In the genomic region with DNA sequence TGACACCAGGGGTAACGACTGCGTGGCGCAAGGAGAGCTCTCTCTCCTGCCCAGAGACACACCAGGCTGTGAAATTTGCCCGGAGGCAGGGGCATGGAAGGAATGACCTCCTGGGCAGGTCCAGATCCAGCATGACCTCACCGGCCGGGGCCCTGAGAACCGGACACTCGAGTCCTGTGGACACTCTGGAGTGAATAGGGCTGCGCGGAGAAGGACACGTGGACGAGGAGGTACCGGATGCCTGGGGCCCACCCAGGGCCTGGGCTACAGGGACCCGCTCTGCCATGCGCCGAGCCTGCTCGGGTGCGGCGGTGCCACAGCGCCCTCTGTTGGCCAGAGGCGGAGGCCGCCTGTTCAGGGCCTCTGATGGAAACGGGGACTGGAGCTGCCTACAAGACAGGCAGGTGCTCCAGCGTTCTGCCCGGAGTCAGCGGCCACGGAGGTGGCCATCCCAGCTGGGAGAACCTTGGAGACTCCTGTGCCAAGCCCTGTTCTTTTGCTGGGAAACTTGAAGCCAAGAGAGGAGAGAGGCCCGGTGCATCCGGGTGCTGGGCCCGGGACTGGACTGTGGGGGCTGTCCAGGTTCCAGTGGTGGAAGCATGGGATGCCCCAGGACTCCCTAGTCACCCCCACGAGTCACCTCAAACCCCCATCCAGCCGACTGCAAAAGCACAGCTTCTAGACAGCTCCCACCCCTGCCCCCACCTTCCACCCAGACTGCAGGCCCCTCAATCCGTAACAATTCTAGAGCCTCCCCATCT, we compare ENCODE assay signal across 8 cellular contexts. TPM values are rescaled to one million over a fixed set of nuclear protein-coding genes. Genes with fewer than 3 reads are reported as not detected.
DNase-seq lines count a peak whose midpoint lies in the region; ATAC-seq, FAIRE-seq and TF ChIP-seq lines count a peak whose summit lies in the region.

No MANE protein-coding gene starts in this region.

- H3F3A ChIP-seq in GM23248 (ENCODE audit: insufficient read depth) = no peaks in the 10 kb centered on the region

- H4K20me1 ChIP-seq in GM23248 (ENCODE audit: insufficient read depth) (no peaks in the 10 kb centered on the region), GM12878 (ENCODE audit: control insufficient read depth, insufficient read depth) (no peaks in the 10 kb centered on the region)

- H2AFZ ChIP-seq in GM23248 (peak overlapping the region; percentile 87), GM12878 (ENCODE audit: control insufficient read depth, low read depth, low read length) (peak overlapping the region; percentile 58)

- peak; percentile 47 for FAIRE-seq in GM12878 (lab: Jason Lieb, UNC)

- DNase-seq in AG09309 (ENCODE audit: low read depth) = no peak
- peak; percentile 73 for DNase-seq in GM23248
- peak; percentile 51 for DNase-seq in NCI-H2171 (lab: John Stamatoyannopoulos, UW)
- peak; percentile 81 for DNase-seq in UCSD-AML1 (lab: John Stamatoyannopoulos, UW; ENCODE audit: unreplicated experiment)
- no peak for DNase-seq in GM12878 (ENCODE audit: low read depth, low spot score)
- peak; percentile 77 to 83 (median 80) for DNase-seq in immature natural killer cell
- peak; percentile 65 to 82 for DNase-seq in stimulated activated CD4-positive, alpha-beta T cell treated with anti-CD3 and anti-CD28 coated beads, Interleukin-15, amount 100 ng/mL, for 1 hour (ENCODE audit: low read depth in 1 of 2, low spot score in 1 of 2)

- in situ Hi-C loops in GM23248 (cut with MboI) = loop anchor here (10.0 to 25.0 kb wide), 2 partner anchors 242 to 431 kb away; a partner anchor contains a TSS
- in situ Hi-C loops in GM12878 (cut with MboI) = loop anchor here (10.0 kb wide), 1 partner anchor 152 kb away; no protein-coding TSS in a partner anchor

- H3K4me2 ChIP-seq in GM23248 (ENCODE audit: unreplicated experiment) (peak overlapping the region; percentile 73), GM12878 (ENCODE audit: control insufficient read depth, insufficient read depth) (peak overlapping the region; percentile 60)

- H3K27me3 ChIP-seq in GM23248 (replicated peaks; ENCODE audit: insufficient read depth) (peaks cover 4% of the 10 kb centered on the region; the same call in 1 of the 2 replicates), GM12878 (replicated peaks in 1 of 2; ENCODE audit: control insufficient read depth in 2 of 2, insufficient read depth in 2 of 2, low read length in 1 of 2) (no peaks in the 10 kb centered on the region)

- H3K4me3 Mint-ChIP-seq in immature natural killer cell = no peak overlapping the region

- WGBS in GM23248 (ENCODE audit: low coverage in 1 of 2, low lambda C conversion rate in 2 of 2, missing lambda C conversion rate in 2 of 2), 2 experiments = 15% methylated on average over 30 to 31 of the region's 33 CpGs
- 20% methylated on average over 32 of the region's 33 CpGs for WGBS in GM12878 (ENCODE audit: insufficient coverage, insufficient replicate concordance, low lambda C conversion rate, missing lambda C conversion rate)

- peaks cover 14 to 20% of the 10 kb centered on the region in 2 donors for H3K4me1 Mint-ChIP-seq in immature natural killer cell

- RAD21 ChIA-PET in GM12878 (lab: Charles Lee; ENCODE audit: unreplicated experiment) = interaction anchor here (0.6 to 3.7 kb wide), 21 partner anchors 9 to 240 kb away, joined by 3 to 45 read pairs (median 3); a partner anchor contains a TSS

- no peak for TF ChIP-seq EP300 in GM12878 (IDR thresholded peaks at IDR 0.05; ENCODE audit: borderline replicate concordance in 1 of 2, control insufficient read depth in 1 of 2, low read depth in 2 of 2, low read length in 2 of 2)

- TF ChIP-seq CTCF in AG09309 (IDR thresholded peaks at IDR 0.05; ENCODE audit: control insufficient read depth, insufficient read depth, low read depth, low read length, missing control alignments) = peak; percentile 99
- TF ChIP-seq CTCF in GM12878 (IDR thresholded peaks at IDR 0.05 in 2 of 3, conservative IDR thresholded peaks at IDR 0.05 in 1 of 3; ENCODE audit: control insufficient read depth in 2 of 3, extremely low read depth in 1 of 3, insufficient read depth in 1 of 3, low read depth in 3 of 3, low read length in 3 of 3) = peak; percentile 95 to 97 (median 96); a peak in 5 of 6 replicates

- intact Hi-C loops in GM12878 (cut with micrococcal nuclease; ENCODE audit: unreplicated experiment) = loop anchor here (1.0 to 2.0 kb wide), 4 partner anchors 60 to 242 kb away; no protein-coding TSS in a partner anchor

- H3K4me3 ChIP-seq in AG09309 (ENCODE audit: control insufficient read depth, low read depth, low read length) (no peak overlapping the region), GM23248 (peak overlapping the region; percentile 33; the same call in 1 of the 2 replicates), GM12878 (no peak overlapping the region)

- H3K27me3 Mint-ChIP-seq in immature natural killer cell (ENCODE audit: low read depth in 3 of 3) = peaks cover 0 to 9% (median 4%) of the 10 kb centered on the region in 3 donors

- POLR2A ChIA-PET in GM12878 (lab: Charles Lee) = interaction anchor here (0.6 kb wide), 1 partner anchor 142 kb away, joined by 5 read pairs; no protein-coding TSS in a partner anchor

- peak; percentile 93 for TF ChIP-seq RAD21 in GM12878 (IDR thresholded peaks at IDR 0.05; ENCODE audit: insufficient read depth, low read depth, low read length)

- H3K9me3 Mint-ChIP-seq in immature natural killer cell = no peaks in the 10 kb centered on the region

- ATAC-seq in GM12878 = peak; percentile 99
- no peak for ATAC-seq in GM21526 (IDR thresholded peaks at IDR 0.05; ENCODE audit: low FRiP score, unreplicated experiment)

- H3K9me2 ChIP-seq in GM23248 (ENCODE audit: insufficient read depth) = no peaks in the 10 kb centered on the region

- SMC1A ChIA-PET in GM12878 (lab: Charles Lee; ENCODE audit: uncharacterized antibody, unreplicated experiment) = interaction anchor here (0.6 to 3.4 kb wide), 12 partner anchors 11 to 152 kb away, joined by 3 to 21 read pairs (median 4); no protein-coding TSS in a partner anchor

- H3K36me3 ChIP-seq in GM23248 (ENCODE audit: low read depth) (no peaks in the 10 kb centered on the region), GM12878 (ENCODE audit: control insufficient read depth in 2 of 2, insufficient read depth in 2 of 2, low read length in 1 of 2) (no peaks in the 10 kb centered on the region)

- H3K4me1 ChIP-seq in GM23248 (ENCODE audit: insufficient read depth) = no peaks in the 10 kb centered on the region
- peaks cover 4% of the 10 kb centered on the region; the same call in 1 of the 2 replicates for H3K4me1 ChIP-seq in GM12878 (ENCODE audit: control insufficient read depth, insufficient read depth, low read length)

- no peaks in the 10 kb centered on the region for H3K79me2 ChIP-seq in GM23248 (ENCODE audit: insufficient read depth)
- H3K79me2 ChIP-seq in GM12878 (ENCODE audit: control insufficient read depth, insufficient read depth, low read length) = no peaks in the 10 kb centered on the region

- no peaks in the 10 kb centered on the region for H3K9me3 ChIP-seq in GM23248 (ENCODE audit: low read depth)
- H3K9me3 ChIP-seq in GM12878 (replicated peaks; ENCODE audit: control insufficient read depth, insufficient read depth, low read length) = no peaks in the 10 kb centered on the region

- H3K9ac ChIP-seq in GM23248 = peak overlapping the region; percentile 61
- H3K9ac ChIP-seq in GM12878 (ENCODE audit: control insufficient read depth, insufficient read depth, low read length) = no peak overlapping the region; the same call in 1 of the 2 replicates

- H3K27ac ChIP-seq in GM23248 (no peak overlapping the region), GM12878 (ENCODE audit: control insufficient read depth, insufficient read depth) (no peak overlapping the region)

- H3K27ac Mint-ChIP-seq in immature natural killer cell = no peak overlapping the region

- CTCF ChIA-PET in GM12878 (lab: Yijun Ruan, JAX) = interaction anchor here (0.6 to 5.7 kb wide), 58 partner anchors 10 to 449 kb away, joined by 3 to 125 read pairs (median 4); a partner anchor contains a TSS

- no peak for TF ChIP-seq POLR2A in GM12878 (IDR thresholded peaks at IDR 0.05; ENCODE audit: low read depth, low read length)

- BruUV-seq in GM12878 (replicated peaks; lab: Mats Ljungman, UMichigan) = no TSS peak

- H3K36me3 Mint-ChIP-seq in immature natural killer cell = no peaks in the 10 kb centered on the region

TF ChIP-seq in GM12878, 131 proteins besides CTCF, POLR2A, EP300 and RAD21 (continues in another document):
- TF ChIP-seq POU2F2 (IDR thresholded peaks at IDR 0.05; ENCODE audit: borderline replicate concordance, low read depth, low read length) = peak; percentile 60; the same call in 1 of the 3 replicates
- TF ChIP-seq, protein P1, sequence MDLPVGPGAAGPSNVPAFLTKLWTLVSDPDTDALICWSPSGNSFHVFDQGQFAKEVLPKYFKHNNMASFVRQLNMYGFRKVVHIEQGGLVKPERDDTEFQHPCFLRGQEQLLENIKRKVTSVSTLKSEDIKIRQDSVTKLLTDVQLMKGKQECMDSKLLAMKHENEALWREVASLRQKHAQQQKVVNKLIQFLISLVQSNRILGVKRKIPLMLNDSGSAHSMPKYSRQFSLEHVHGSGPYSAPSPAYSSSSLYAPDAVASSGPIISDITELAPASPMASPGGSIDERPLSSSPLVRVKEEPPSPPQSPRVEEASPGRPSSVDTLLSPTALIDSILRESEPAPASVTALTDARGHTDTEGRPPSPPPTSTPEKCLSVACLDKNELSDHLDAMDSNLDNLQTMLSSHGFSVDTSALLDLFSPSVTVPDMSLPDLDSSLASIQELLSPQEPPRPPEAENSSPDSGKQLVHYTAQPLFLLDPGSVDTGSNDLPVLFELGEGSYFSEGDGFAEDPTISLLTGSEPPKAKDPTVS (IDR thresholded peaks at IDR 0.05; ENCODE audit: low read depth, low read length) = 0 out of 2 replicates have a peak, but pooled peaks have one; percentile 39

RNA-seq across cellular contexts. Expression of a gene that starts 19.3 kb away (rescaled TPM):
- total RNA-seq in GM23248 (2014; rRNA removed; shearing (Covaris generic)) = 0.76 and 1.4 TPM in 2 replicates
- polyA plus RNA-seq in GM23248 (2016; fragmentation: Nextera tagmentation; extraction: Ambion mirVana) (0.30 TPM in 2 replicates), GM12878 (2011; rRNA removed) (0.17 and 0.35 TPM in 2 replicates), GM12878 (2014; fragmentation: Illumina TruSeq; extraction: Trizol) (0.10 and 0.12 TPM in 2 replicates), GM12878 (2014; fragmentation: Nextera tagmentation; extraction: Ambion mirVana) (not detected), GM12878 (2014; rRNA removed) (0.09 and 0.19 TPM in 2 replicates), GM12878 (2016; fragmentation: Nextera tagmentation; extraction: Ambion mirVana) (under 1 TPM; 0.08 to 0.12 TPM), immature natural killer cell (not detected)
- total RNA-seq in GM12878 (2013; cell fraction: nucleolus; rRNA removed) = 1.8 and 3.5 TPM in 2 replicates
- total RNA-seq in GM12878 (2014; rRNA removed) (under 0.01 and 0.34 TPM in 2 replicates), GM12878 (2014; rRNA removed; fragmentation: Illumina TruSeq; extraction: Trizol) (0.05 and 0.13 TPM in 2 replicates), GM12878 (2021) (0.11 and 0.13 TPM in 2 replicates)
- polyA plus RNA-seq in GM12878 (2011; ENCODE audit: low read depth) = 0.33 TPM
- polyA plus RNA-seq in GM12878 (2011; cell fraction: cytosol; rRNA removed) = 0.27 and 0.37 TPM in 2 replicates
- polyA plus RNA-seq in GM12878 (2011; cell fraction: nucleus; rRNA removed) = 0.28 and 0.42 TPM in 2 replicates
- polyA plus RNA-seq in GM12878 (2012) = 0.34 and 0.45 TPM in 2 replicates
- 0.29 and 0.31 TPM in 2 replicates for polyA minus RNA-seq in GM12878 (2011; rRNA and poly(A)+ RNA removed)
- polyA minus RNA-seq in GM12878 (2011; cell fraction: cytosol; rRNA and poly(A)+ RNA removed) = not detected in 2 replicates
- polyA minus RNA-seq in GM12878 (2011; cell fraction: nucleus; rRNA and poly(A)+ RNA removed) = 0.12 and 0.67 TPM in 2 replicates

Comparison
In these comparisons a context has a peak if more than half of its experiments do, and no peak if none do; other contexts are left out.
1. DNase-seq: peak in GM23248 (single experiment), NCI-H2171 (single experiment), UCSD-AML1 (single experiment), immature natural killer cell (3 of 3) and stimulated activated CD4-positive, alpha-beta T cell treated with anti-CD3 and anti-CD28 coated beads, Interleukin-15, amount 100 ng/mL, for 1 hour (2 of 2); none in AG09309 (single experiment) and GM12878 (single experiment).